34 cellular contexts compared by ENCODE assay signal in the genomic region with DNA sequence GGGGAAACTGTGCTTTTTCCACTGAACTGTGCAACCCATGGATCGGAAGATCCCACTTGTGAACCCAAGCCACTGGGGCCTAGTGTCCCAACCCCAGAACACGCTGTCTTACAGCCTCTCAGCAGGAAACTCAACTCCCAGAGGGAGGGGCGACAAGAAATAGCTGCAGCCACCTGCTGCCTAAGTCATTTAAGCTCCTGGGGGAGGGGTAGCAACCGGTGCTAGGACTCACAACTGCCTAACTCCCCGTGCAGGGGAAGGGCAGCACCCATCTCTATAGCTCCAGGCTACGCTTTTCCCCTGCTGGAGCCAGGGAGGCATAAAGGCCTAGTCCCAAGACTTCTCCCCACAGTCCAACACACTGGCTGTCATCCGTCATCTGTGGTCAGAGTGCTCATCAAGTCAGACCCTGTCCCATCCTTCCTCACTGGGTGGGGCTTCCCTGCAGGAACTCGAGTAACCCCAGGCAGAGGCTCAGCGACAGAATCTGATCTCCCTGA.
"Had no signal": no experiment of that assay in that cellular context is flagged by ENCODE, and none has a peak within 500 bp of the region (broad histone marks: within the 10 kb centered on the region; RNA-seq: fewer than 3 reads in every experiment).

No MANE protein-coding gene starts in this region.

- H3K27me3 ChIP-seq: ascending aorta, cardiac muscle cell, MG63 had no signal

- H3K36me3 ChIP-seq: ascending aorta, cardiac muscle cell, MG63 had no signal

- H3K4me1 ChIP-seq: ascending aorta had no signal

- ATAC-seq: activated CD8-positive, alpha-beta memory T cell treated with anti-CD3 and anti-CD28 coated beads, Interleukin-2, amount 10 ng/mL, durations not matched to agents 7 days and 5 days; activated T-cell treated with anti-CD3 and anti-CD28 coated beads, Interleukin-2, amount 50 U/mL, for 72 hours; activated T-helper 17 cell treated with anti-CD3 and anti-CD28 coated beads, Interleukin-2, amount 50 U/mL, for 72 hours had no signal

- H3K9me3 ChIP-seq: ascending aorta had no signal

- H3K4me3 ChIP-seq: ascending aorta, cardiac muscle cell, MG63, PC-9, SK-N-MC had no signal

- H3K4me2 ChIP-seq: PC-9 had no signal

- DNase-seq: activated CD4-positive, alpha-beta memory T cell treated with anti-CD3 and anti-CD28 coated beads, Interleukin-2, amount 10 ng/mL, durations not matched to agents 7 days and 5 days; activated CD4-positive, alpha-beta T cell treated with anti-CD3 and anti-CD28 coated beads for 1 hour; activated CD4-positive, alpha-beta T cell treated with anti-CD3 and anti-CD28 coated beads for 48 hours; activated CD4-positive, CD25-positive, alpha-beta regulatory T cell; activated CD8-positive, alpha-beta memory T cell treated with anti-CD3 and anti-CD28 coated beads for 24 hours; activated CD8-positive, alpha-beta memory T cell treated with anti-CD3 and anti-CD28 coated beads, Interleukin-2, amount 10 ng/mL, durations not matched to agents 7 days and 5 days; activated CD8-positive, alpha-beta memory T cell treated with anti-CD3 and anti-CD28 coated beads, Interleukin-2, amount 50 U/mL, for 48 hours; activated gamma-delta T cell; activated naive CD4-positive, alpha-beta T cell treated with Interleukin-2 at 50 U/mL for 16 hours; activated naive CD8-positive, alpha-beta T cell treated with anti-CD3 and anti-CD28 coated beads, Interleukin-2, amount 10 ng/mL, durations not matched to agents 7 days and 5 days; activated T-cell treated with anti-CD3 and anti-CD28 coated beads, Interleukin-2, amount 50 U/mL, for 1 hour; activated T-cell treated with anti-CD3 and anti-CD28 coated beads, Interleukin-2, amount 50 U/mL, for 72 hours; amygdala; Kasumi-1; KG1; MG63; NCI-H1048; NCI-H1436 treated with DMSO at 0.1 percent for 48 hours; NCI-H1694 treated with DMSO at 0.1 percent for 48 hours; NCI-H2029; NCI-H345; NCI-H510A; NCI-H526; NK-92 treated with Interleukin-12 subunit alpha and Interleukin-12 subunit beta, amount 100 ng/mL, for 24 hours; PC-9; Right ventricle myocardium superior; T-helper 1 cell; T-helper 2 cell; T-helper 9 cell had no signal

- H3K27ac ChIP-seq: ascending aorta, cardiac muscle cell, PC-9, SK-N-MC, VCaP had no signal

- H2AFZ ChIP-seq: PC-9 had no signal
